ENCODE assay signal across 26 cellular contexts in the genomic region with DNA sequence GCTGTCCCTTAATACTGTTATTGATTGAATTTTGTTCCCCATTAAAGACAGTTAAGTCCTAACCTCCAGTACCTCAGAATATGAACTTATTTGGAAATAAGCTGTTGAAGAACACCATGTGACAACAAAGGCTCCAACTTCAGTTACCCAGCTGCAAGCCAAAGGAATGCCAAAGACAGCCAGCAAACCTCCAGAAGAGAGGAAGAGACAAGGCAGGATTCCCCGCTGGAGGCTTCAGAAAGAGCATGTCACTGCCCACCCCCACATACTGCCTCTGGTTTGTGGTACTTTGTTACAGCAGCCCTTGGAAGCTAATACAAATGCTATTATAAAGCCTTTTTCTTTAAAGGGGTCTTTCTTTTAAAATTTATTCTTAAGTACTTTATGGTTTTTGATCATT.
DNase-seq lines count a peak whose midpoint lies in the region; ATAC-seq and TF ChIP-seq lines count a peak whose summit lies in the region.
"Had no signal": no experiment of that assay in that cellular context is flagged by ENCODE, and none has a peak within 500 bp of the region (broad histone marks: within the 10 kb centered on the region; RNA-seq: fewer than 3 reads in every experiment).

No MANE protein-coding gene starts in this region.

- no peaks in the 10 kb centered on the region for H3K9me3 Mint-ChIP-seq in nephron progenitor cell
- H3K9me3 Mint-ChIP-seq: T-helper 2 cell treated with Interferon-gamma antibody and Interleukin-4, amounts not matched to agents 5 μg/mL and 100 μg/mL, for 36 hours had no signal

- H3K36me3 Mint-ChIP-seq in nephron progenitor cell (ENCODE audit: low read depth) = peaks cover 64% of the 10 kb centered on the region

- TF ChIP-seq CTCF in nephron progenitor cell (IDR thresholded peaks at IDR 0.05) = no peak

- no peaks in the 10 kb centered on the region for H3K27me3 Mint-ChIP-seq in nephron progenitor cell (ENCODE audit: low read depth, poor library complexity)
- H3K27me3 Mint-ChIP-seq: activated CD4-positive, alpha-beta T cell treated with anti-CD3 and anti-CD28 coated beads for 36 hours had no signal

- DNase-seq in EH (ENCODE audit: low read depth) = peak; percentile 37
- peak; percentile 8 for DNase-seq in amniotic epithelial cell (ENCODE audit: low read depth)
- peak; percentile 26 for DNase-seq in fibroblast of gingiva (ENCODE audit: low read depth)
- DNase-seq in nephron progenitor cell = no peak
- DNase-seq in CD1c-positive myeloid dendritic cell (ENCODE audit: extremely low spot score) = no peak
- DNase-seq in activated T-cell treated with anti-CD3 and anti-CD28 coated beads for 4 hours = no peak
- no peak for DNase-seq in superior temporal gyrus (ENCODE audit: extremely low spot score)
- DNase-seq: activated CD4-positive, alpha-beta T cell treated with anti-CD3 and anti-CD28 coated beads for 36 hours; activated CD8-positive, alpha-beta T cell treated with anti-CD3 and anti-CD28 coated beads, Interleukin-2, amount 10 ng/mL, durations not matched to agents 7 days and 5 days; activated gamma-delta T cell treated with Interleukin-2 at 50 U/mL for 16 hours; activated T-cell treated with anti-CD3 and anti-CD28 coated beads, Interleukin-2, amount 50 U/mL, for 1 hour; BE2C; colonic mucosa; DMS79 treated with DMSO at 0.1 percent for 48 hours; Karpas-422; NCI-H1092; NCI-H1694 treated with DMSO at 0.1 percent for 48 hours; NCI-H2171 treated with DMSO at 0.1 percent for 48 hours; NCI-H510A treated with DMSO at 0.1 percent for 48 hours; Right ventricle myocardium superior; spleen; stimulated activated CD4-positive, alpha-beta T cell treated with anti-CD3 and anti-CD28 coated beads, Interleukin-2, amount 100 ng/mL, for 48 hours; upper lobe of left lung had no signal

- H3K27ac Mint-ChIP-seq in nephron progenitor cell = peak overlapping the region; percentile 92
- H3K27ac Mint-ChIP-seq: activated CD4-positive, alpha-beta T cell treated with anti-CD3 and anti-CD28 coated beads for 36 hours; activated CD8-positive, alpha-beta T cell treated with anti-CD3 and anti-CD28 coated beads, Interleukin-2, amount 10 ng/mL, durations not matched to agents 7 days and 5 days; T-helper 2 cell treated with Interferon-gamma antibody and Interleukin-4, amounts not matched to agents 5 μg/mL and 100 μg/mL, for 36 hours had no signal

- H3K4me3 Mint-ChIP-seq in nephron progenitor cell = no peak overlapping the region
- H3K4me3 Mint-ChIP-seq: activated CD4-positive, alpha-beta T cell treated with anti-CD3 and anti-CD28 coated beads for 36 hours; activated CD8-positive, alpha-beta T cell treated with anti-CD3 and anti-CD28 coated beads, Interleukin-2, amount 10 ng/mL, durations not matched to agents 7 days and 5 days; T-helper 2 cell treated with Interferon-gamma antibody and Interleukin-4, amounts not matched to agents 5 μg/mL and 100 μg/mL, for 36 hours had no signal

- no peaks in the 10 kb centered on the region for H3K4me1 Mint-ChIP-seq in nephron progenitor cell

- ATAC-seq in GM18867 (IDR thresholded peaks at IDR 0.05; ENCODE audit: unreplicated experiment) = no peak
- ATAC-seq: activated CD4-positive, alpha-beta T cell treated with anti-CD3 and anti-CD28 coated beads for 36 hours; activated CD8-positive, alpha-beta T cell treated with anti-CD3 and anti-CD28 coated beads, Interleukin-2, amount 10 ng/mL, durations not matched to agents 7 days and 5 days; esophagus mucosa had no signal

Comparison
In these comparisons a context has a peak if more than half of its experiments do, and no peak if none do; other contexts are left out.
1. DNase-seq: peak in EH (single experiment), amniotic epithelial cell (single experiment) and fibroblast of gingiva (single experiment); none in nephron progenitor cell (single experiment), CD1c-positive myeloid dendritic cell (single experiment), activated T-cell treated with anti-CD3 and anti-CD28 coated beads for 4 hours (single experiment) and superior temporal gyrus (single experiment).